In genomic region chr3:45604596-45604995, GRCh38 we compare ENCODE assay signal across 22 cellular contexts. TPM values are rescaled to one million over a fixed set of nuclear protein-coding genes. Genes with fewer than 3 reads are reported as not detected.
DNase-seq lines count a peak whose midpoint lies in the region; ATAC-seq, FAIRE-seq and TF ChIP-seq lines count a peak whose summit lies in the region.
"Had no signal": no experiment of that assay in that cellular context is flagged by ENCODE, and none has a peak within 500 bp of the region (broad histone marks: within the 10 kb centered on the region; RNA-seq: fewer than 3 reads in every experiment).

No MANE protein-coding gene starts in this region.

- intact Hi-C loops in GM12878 (cut with micrococcal nuclease; ENCODE audit: unreplicated experiment), result no loop called here

- no peak overlapping the region for H3K9ac ChIP-seq in GM12878 (ENCODE audit: control insufficient read depth, insufficient read depth, low read length)
- no peak overlapping the region for H3K9ac ChIP-seq in keratinocyte (ENCODE audit: control insufficient read depth, extremely low read depth, insufficient read depth, low read length)
- H3K9ac ChIP-seq: neural progenitor cell had no signal

- peak; percentile 23; the same call in 1 of the 2 replicates for TF ChIP-seq POLR2A in GM12892 (IDR thresholded peaks at IDR 0.05; ENCODE audit: low read depth, low read length)
- TF ChIP-seq POLR2A in GM12878 (IDR thresholded peaks at IDR 0.05; ENCODE audit: low read depth, low read length), result no peak

- peaks cover 21% of the 10 kb centered on the region for H3K4me1 ChIP-seq in GM12878 (ENCODE audit: control insufficient read depth, insufficient read depth, low read length)
- H3K4me1 ChIP-seq in keratinocyte (ENCODE audit: control insufficient read depth, extremely low read depth, insufficient read depth, low read length), result peaks cover 26% of the 10 kb centered on the region
- H3K4me1 ChIP-seq: neural progenitor cell had no signal

- POLR2A ChIA-PET in GM12878 (lab: Charles Lee), result interaction anchor here (1.4 kb wide), 1 partner anchor 9 kb away, joined by 3 read pairs; no protein-coding TSS in a partner anchor

- H3K4me1 Mint-ChIP-seq in stimulated activated memory B cell treated with anti-CD40 and anti-IgM and Interleukin-4, amounts not matched to agents 10 μg/mL and 1 μg/mL and 100 μg/mL, for 72 hours, result peaks cover 77% of the 10 kb centered on the region

- peak overlapping the region; percentile 6 for H3K27ac Mint-ChIP-seq in stimulated activated memory B cell treated with anti-CD40 and anti-IgM and Interleukin-4, amounts not matched to agents 10 μg/mL and 1 μg/mL and 100 μg/mL, for 72 hours
- H3K27ac Mint-ChIP-seq: activated naive CD4-positive, alpha-beta T cell treated with anti-CD3 and anti-CD28 coated beads for 36 hours; activated T-cell treated with anti-CD3 and anti-CD28 coated beads, Interleukin-2, amount 50 U/mL, for 72 hours; neural progenitor cell had no signal

- in situ Hi-C loops in GM12878 (cut with MboI), result no loop called here

- FAIRE-seq in GM12892 (lab: Jason Lieb, UNC) (no peak), GM12878 (lab: Jason Lieb, UNC) (no peak), keratinocyte (lab: Jason Lieb, UNC) (peak; percentile 34)

- H3K27me3 ChIP-seq in GM12878 (replicated peaks in 1 of 2; ENCODE audit: control insufficient read depth in 2 of 2, insufficient read depth in 2 of 2, low read length in 1 of 2), result no peaks in the 10 kb centered on the region
- H3K27me3 ChIP-seq in keratinocyte (ENCODE audit: control insufficient read depth, extremely low read depth, insufficient read depth, low read length), result no peaks in the 10 kb centered on the region
- H3K27me3 ChIP-seq: neural progenitor cell, uterus had no signal

- dilution Hi-C loops in keratinocyte (cut with MboI; ENCODE audit: extremely low pct_ligation_motif_present, low sequenced_read_pairs), result no loop called here

- CTCF ChIA-PET in GM12878 (lab: Yijun Ruan, JAX), result interaction anchor here (0.6 kb wide), 1 partner anchor 52 kb away, joined by 3 read pairs; no protein-coding TSS in a partner anchor

- whole genome bisulfite sequencing in GM12878 (ENCODE audit: insufficient coverage, insufficient replicate concordance, low lambda C conversion rate, missing lambda C conversion rate), result 97% methylated on average over 8 of the region's 8 CpGs

- H3K27me3 Mint-ChIP-seq in stimulated activated memory B cell treated with anti-CD40 and anti-IgM and Interleukin-4, amounts not matched to agents 10 μg/mL and 1 μg/mL and 100 μg/mL, for 72 hours, result no peaks in the 10 kb centered on the region

- H4K20me1 ChIP-seq in GM12878 (ENCODE audit: control insufficient read depth, insufficient read depth), result peaks cover 50% of the 10 kb centered on the region
- peaks cover 6% of the 10 kb centered on the region for H4K20me1 ChIP-seq in keratinocyte (ENCODE audit: control insufficient read depth, extremely low read depth, insufficient read depth, low read length)

- H3K79me2 ChIP-seq in GM12878 (ENCODE audit: control insufficient read depth, insufficient read depth, low read length) (peaks cover 80% of the 10 kb centered on the region), keratinocyte (ENCODE audit: control insufficient read depth, insufficient read depth, low read length) (peaks cover 52% of the 10 kb centered on the region)

- H3K36me3 ChIP-seq in GM12878 (ENCODE audit: control insufficient read depth in 2 of 2, insufficient read depth in 2 of 2, low read length in 1 of 2) (peaks cover 21 to 35% of the 10 kb centered on the region in 2 experiments), keratinocyte (ENCODE audit: control insufficient read depth in 2 of 2, extremely low read depth in 1 of 2, insufficient read depth in 2 of 2, low read length in 2 of 2) (peaks cover 5 to 16% of the 10 kb centered on the region in 2 experiments)
- H3K36me3 ChIP-seq: neural progenitor cell, uterus had no signal

- H3K9me3 Mint-ChIP-seq in stimulated activated memory B cell treated with anti-CD40 and anti-IgM and Interleukin-4, amounts not matched to agents 10 μg/mL and 1 μg/mL and 100 μg/mL, for 72 hours, result no peaks in the 10 kb centered on the region
- H3K9me3 Mint-ChIP-seq: activated naive CD4-positive, alpha-beta T cell treated with anti-CD3 and anti-CD28 coated beads for 36 hours; activated T-cell treated with anti-CD3 and anti-CD28 coated beads, Interleukin-2, amount 50 U/mL, for 72 hours; CD14-positive monocyte; neural progenitor cell had no signal

- BruUV-seq in GM12878 (replicated peaks; lab: Mats Ljungman, UMichigan), result no TSS peak

- peaks cover 2% of the 10 kb centered on the region for H3K9me1 ChIP-seq in keratinocyte (ENCODE audit: control insufficient read depth, extremely low read depth, insufficient read depth, low read length)

- ATAC-seq in GM12878 (no peak), HG02763 (IDR thresholded peaks at IDR 0.05; ENCODE audit: unreplicated experiment) (no peak)
- ATAC-seq in stimulated activated memory B cell treated with anti-CD40 and anti-IgM and Interleukin-4, amounts not matched to agents 10 μg/mL and 1 μg/mL and 100 μg/mL, for 72 hours, result no peak
- ATAC-seq: activated T-cell treated with anti-CD3 and anti-CD28 coated beads, Interleukin-2, amount 50 U/mL, for 72 hours had no signal

- H3K27ac ChIP-seq in GM12878 (ENCODE audit: control insufficient read depth, insufficient read depth) (no peak overlapping the region), keratinocyte (ENCODE audit: control insufficient read depth, insufficient read depth, low read length) (no peak overlapping the region)
- H3K27ac ChIP-seq: neural progenitor cell had no signal

- H3K9me3 ChIP-seq in GM12878 (replicated peaks; ENCODE audit: control insufficient read depth, insufficient read depth, low read length) (no peaks in the 10 kb centered on the region), keratinocyte (ENCODE audit: control insufficient read depth, low read depth, low read length) (no peaks in the 10 kb centered on the region)
- H3K9me3 ChIP-seq: uterus had no signal

- no peak for TF ChIP-seq CTCF in GM12878 (IDR thresholded peaks at IDR 0.05 in 2 of 3, conservative IDR thresholded peaks at IDR 0.05 in 1 of 3; ENCODE audit: control insufficient read depth in 2 of 3, extremely low read depth in 1 of 3, insufficient read depth in 1 of 3, low read depth in 3 of 3, low read length in 3 of 3)
- no peak for TF ChIP-seq CTCF in keratinocyte (optimal IDR thresholded peaks at IDR 0.05 in 1 of 3, IDR thresholded peaks at IDR 0.05 in 1 of 3, conservative IDR thresholded peaks at IDR 0.05 in 1 of 3; ENCODE audit: extremely low read depth in 1 of 3, insufficient read depth in 2 of 3, low read length in 3 of 3)

- 0 out of 2 replicates have a peak overlapping the region, but pooled peaks have one; percentile 23 for H3K4me2 ChIP-seq in GM12878 (ENCODE audit: control insufficient read depth, insufficient read depth)
- peak overlapping the region; percentile 9 for H3K4me2 ChIP-seq in keratinocyte (ENCODE audit: control insufficient read depth, extremely low read depth, insufficient read depth, low read depth, low read length)
- H3K4me2 ChIP-seq: neural progenitor cell had no signal

- RAD21 ChIA-PET in GM12878 (lab: Charles Lee; ENCODE audit: unreplicated experiment), result no interaction called here

- no peak overlapping the region for H3K4me3 ChIP-seq in GM12878
- no peak overlapping the region for H3K4me3 ChIP-seq in keratinocyte (ENCODE audit: control insufficient read depth in 2 of 3, extremely low read depth in 1 of 3, insufficient read depth in 2 of 3, low read depth in 1 of 3, low read length in 3 of 3)
- H3K4me3 ChIP-seq: neural progenitor cell, uterus had no signal

- SMC1A ChIA-PET in GM12878 (lab: Charles Lee; ENCODE audit: uncharacterized antibody, unreplicated experiment), result no interaction called here

- no peak for TF ChIP-seq RAD21 in GM12878 (IDR thresholded peaks at IDR 0.05; ENCODE audit: insufficient read depth, low read depth, low read length)

- DNase-seq in GM12892 (ENCODE audit: insufficient read length) (no peak), GM12878 (ENCODE audit: low read depth, low spot score) (no peak), keratinocyte (ENCODE audit: low read depth, low spot score) (no peak), GM19240 (ENCODE audit: insufficient read length, low spot score) (no peak)
- DNase-seq in activated CD4-positive, alpha-beta T cell treated with anti-CD3 and anti-CD28 coated beads, Interleukin-2, amount 50 U/mL, for 4 hours, result no peak
- DNase-seq: activated naive CD4-positive, alpha-beta T cell treated with anti-CD3 and anti-CD28 coated beads for 36 hours; activated T-cell treated with anti-CD3 and anti-CD28 coated beads, Interleukin-2, amount 50 U/mL, for 72 hours; anterior cingulate cortex; effector memory CD4-positive, alpha-beta T cell; GOT3; head of caudate nucleus; NCI-H1105; NCI-H2029 treated with DMSO at 0.1 percent for 48 hours; NCI-H226; NCI-H82; SIG-M5; stimulated activated CD4-positive, alpha-beta T cell treated with anti-CD3 and anti-CD28 coated beads, Interleukin-12 subunit alpha, Interleukin-12 subunit beta, amount 100 ng/mL, for 4 hours; uterus had no signal

- TF ChIP-seq EP300 in GM12878 (IDR thresholded peaks at IDR 0.05; ENCODE audit: borderline replicate concordance in 1 of 2, control insufficient read depth in 1 of 2, low read depth in 2 of 2, low read length in 2 of 2), result no peak

- H3K36me3 Mint-ChIP-seq in stimulated activated memory B cell treated with anti-CD40 and anti-IgM and Interleukin-4, amounts not matched to agents 10 μg/mL and 1 μg/mL and 100 μg/mL, for 72 hours, result peaks cover 50% of the 10 kb centered on the region

- H3K4me3 Mint-ChIP-seq in stimulated activated memory B cell treated with anti-CD40 and anti-IgM and Interleukin-4, amounts not matched to agents 10 μg/mL and 1 μg/mL and 100 μg/mL, for 72 hours, result no peak overlapping the region
- H3K4me3 Mint-ChIP-seq: activated naive CD4-positive, alpha-beta T cell treated with anti-CD3 and anti-CD28 coated beads for 36 hours; activated T-cell treated with anti-CD3 and anti-CD28 coated beads, Interleukin-2, amount 50 U/mL, for 72 hours; CD14-positive monocyte; neural progenitor cell had no signal

- H2AFZ ChIP-seq in GM12878 (ENCODE audit: control insufficient read depth, low read depth, low read length) (no peak overlapping the region), keratinocyte (ENCODE audit: control insufficient read depth, low read length) (no peak overlapping the region)
- H2AFZ ChIP-seq: neural progenitor cell had no signal

RNA-seq across cellular contexts. Expression of gene LIMD1, which starts 10.0 kb away (rescaled TPM):
- polyA plus RNA-seq in GM12892 (2012; ENCODE audit: missing spikeins), result 20.1 TPM
- total RNA-seq in GM12878 (2013; cell fraction: nucleolus; rRNA removed), result 181 and 205 TPM in 2 replicates
- 26.4 and 27.3 TPM in 2 replicates for total RNA-seq in GM12878 (2014; rRNA removed)
- total RNA-seq in GM12878 (2014; rRNA removed; fragmentation: Illumina TruSeq; extraction: Trizol), result 21.5 and 21.7 TPM in 2 replicates
- 47.2 and 54.5 TPM in 2 replicates for total RNA-seq in GM12878 (2021)
- 17.9 TPM for polyA plus RNA-seq in GM12878 (2011; ENCODE audit: low read depth)
- polyA plus RNA-seq in GM12878 (2011; rRNA removed), result 32.2 and 43.1 TPM in 2 replicates
- 44.6 and 49.4 TPM in 2 replicates for polyA plus RNA-seq in GM12878 (2011; cell fraction: cytosol; rRNA removed)
- 123 and 153 TPM in 2 replicates for polyA plus RNA-seq in GM12878 (2011; cell fraction: nucleus; rRNA removed)
- polyA plus RNA-seq in GM12878 (2012), result 34.5 and 37.3 TPM in 2 replicates
- polyA plus RNA-seq in GM12878 (2014; fragmentation: Illumina TruSeq; extraction: Trizol), result 19.8 and 23.7 TPM in 2 replicates
- 1 to 10 TPM; 1.7 to 2.9 TPM for polyA plus RNA-seq in GM12878 (2014; fragmentation: Nextera tagmentation; extraction: Ambion mirVana)
- polyA plus RNA-seq in GM12878 (2014; rRNA removed), result 37.6 and 37.8 TPM in 2 replicates
- 10 to 100 TPM; 20.5 to 23.3 TPM for polyA plus RNA-seq in GM12878 (2016; fragmentation: Nextera tagmentation; extraction: Ambion mirVana)
- 54.3 and 118 TPM in 2 replicates for polyA minus RNA-seq in GM12878 (2011; rRNA and poly(A)+ RNA removed)
- 32.5 and 37.2 TPM in 2 replicates for polyA minus RNA-seq in GM12878 (2011; cell fraction: cytosol; rRNA and poly(A)+ RNA removed)
- 45.0 and 74.1 TPM in 2 replicates for polyA minus RNA-seq in GM12878 (2011; cell fraction: nucleus; rRNA and poly(A)+ RNA removed)
- 4.7 to 7.1 TPM (median 7.1 TPM) in 3 replicates for polyA plus RNA-seq in keratinocyte
- polyA plus RNA-seq in keratinocyte (2011; ENCODE audit: low read depth), result 1.2 TPM
- 3.3 TPM in 2 replicates for polyA plus RNA-seq in keratinocyte (2011; cell fraction: cytosol; rRNA removed)
- polyA plus RNA-seq in keratinocyte (2011; cell fraction: nucleus; rRNA removed), result 12.5 and 15.0 TPM in 2 replicates
- polyA plus RNA-seq in keratinocyte (2012; ENCODE audit: low replicate concordance), result 3.2 and 6.3 TPM in 2 replicates
- polyA minus RNA-seq in keratinocyte, result 22.9 to 26.4 TPM (median 26.1 TPM) in 3 replicates
- 6.3 TPM for polyA minus RNA-seq in keratinocyte (2011; cell fraction: cytosol; rRNA and poly(A)+ RNA removed)
- polyA minus RNA-seq in keratinocyte (2011; cell fraction: nucleus; rRNA and poly(A)+ RNA removed), result 13.7 and 16.4 TPM in 2 replicates
